Comparison of ENCODE assay signal across 1 cellular context in the genomic region with DNA sequence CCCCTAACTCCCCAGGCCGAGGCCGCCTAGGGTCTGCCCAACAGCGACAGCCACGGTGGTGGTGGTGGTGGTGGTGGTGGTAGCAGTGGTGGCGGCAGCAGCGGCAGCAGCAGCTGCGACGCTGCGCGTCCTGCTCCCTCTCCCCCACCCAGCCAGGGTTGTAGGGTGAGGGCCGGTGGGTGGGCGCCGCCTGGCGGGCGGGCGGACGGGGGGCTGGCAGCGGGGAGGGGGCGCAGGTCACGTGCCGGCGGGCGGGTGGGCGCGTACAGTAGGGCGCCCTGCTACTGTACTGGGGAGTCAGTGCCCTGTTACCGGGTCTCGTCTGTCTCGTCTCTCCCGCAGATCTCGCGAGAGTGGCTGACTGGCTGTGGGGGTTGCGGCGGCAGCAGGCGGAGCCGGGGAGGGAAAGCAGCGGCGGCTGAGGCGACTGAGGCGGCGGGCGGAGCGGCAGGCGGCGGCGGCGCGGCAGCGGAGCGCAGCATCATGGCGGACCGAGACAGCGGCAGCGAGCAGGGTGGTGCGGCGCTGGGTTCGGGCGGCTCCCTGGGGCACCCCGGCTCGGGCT.
TF ChIP-seq lines count a peak whose summit lies in the region.

Gene PURA (plus strand): TSS at position 411 of the 565 bp plus-strand sequence. CDS start 73 bp downstream, at position 484.

TF ChIP-seq in HCT116, 20 proteins besides CTCF, POLR2A, EP300 and RAD21 (continued from another document):
- TF ChIP-seq ZBTB33 (IDR thresholded peaks at IDR 0.05; ENCODE audit: extremely low read depth, insufficient replicate concordance, low read length): peak; percentile 97
- no peak for TF ChIP-seq SRF (IDR thresholded peaks at IDR 0.05; ENCODE audit: low read depth)
- TF ChIP-seq EGR1 (IDR thresholded peaks at IDR 0.05; ENCODE audit: low read depth): no peak
- no peak for TF ChIP-seq SIN3A (IDR thresholded peaks at IDR 0.05; ENCODE audit: low read depth)
TF ChIP-seq in HCT116: peak in this region for 5.
